11 cellular contexts compared by ENCODE assay signal in genomic region chr1:8061210-8061609, GRCh38. TPM values are rescaled to one million over a fixed set of nuclear protein-coding genes. Genes with fewer than 3 reads are reported as not detected.
DNase-seq lines count a peak whose midpoint lies in the region; ATAC-seq and TF ChIP-seq lines count a peak whose summit lies in the region.
"Had no signal": no experiment of that assay in that cellular context is flagged by ENCODE, and none has a peak within 500 bp of the region (broad histone marks: within the 10 kb centered on the region; RNA-seq: fewer than 3 reads in every experiment).

No MANE protein-coding gene starts in this region.

- H3K27ac Mint-ChIP-seq in MCF 10A (ENCODE audit: low read depth, unreplicated experiment): peak overlapping the region; percentile 88
- peak overlapping the region; percentile 74 for H3K27ac Mint-ChIP-seq in type B pancreatic cell
- H3K27ac Mint-ChIP-seq in activated T-cell treated with anti-CD3 and anti-CD28 coated beads, Interleukin-2, amount 50 U/mL, for 24 hours: no peak overlapping the region
- H3K27ac Mint-ChIP-seq: natural killer cell treated with Interleukin-12 subunit alpha and Interleukin-12 subunit beta and Interleukin-15 and Interleukin-18, amount 100 ng/mL, for 72 hours; stimulated activated naive CD8-positive, alpha-beta T cell treated with anti-CD3 and anti-CD28 coated beads, Interleukin-15, amount 100 ng/mL, for 72 hours had no signal

- CTCF ChIA-PET in MCF 10A (lab: Yijun Ruan, JAX): interaction anchor here (1.2 kb wide), 1 partner anchor 9 kb away, joined by 4 read pairs; no protein-coding TSS in a partner anchor

- H3K27me3 Mint-ChIP-seq in MCF 10A (ENCODE audit: insufficient read depth, unreplicated experiment) (no peaks in the 10 kb centered on the region), type B pancreatic cell (no peaks in the 10 kb centered on the region)
- H3K27me3 Mint-ChIP-seq in activated T-cell treated with anti-CD3 and anti-CD28 coated beads, Interleukin-2, amount 50 U/mL, for 24 hours: peaks cover 11% of the 10 kb centered on the region

- BruUV-seq in MCF 10A (replicated peaks; lab: Mats Ljungman, UMichigan): no TSS peak

- DNase-seq in HT1080 (ENCODE audit: low read depth): peak; percentile 93
- DNase-seq in MCF 10A (ENCODE audit: unreplicated experiment): peak; percentile 89
- DNase-seq in left colon: no peak
- DNase-seq in type B pancreatic cell (ENCODE audit: extremely low spot score, unreplicated experiment): no peak
- DNase-seq in activated T-cell treated with anti-CD3 and anti-CD28 coated beads, Interleukin-2, amount 50 U/mL, for 24 hours: no peak
- DNase-seq in stimulated activated CD4-positive, alpha-beta T cell treated with anti-CD3 and anti-CD28 coated beads, Interleukin-4, amount 100 ng/mL, for 4 hours: no peak
- DNase-seq in iPS-NIHi7 (ENCODE audit: extremely low spot score): no peak
- DNase-seq: anterior cingulate cortex; stimulated activated naive CD8-positive, alpha-beta T cell treated with anti-CD3 and anti-CD28 coated beads, Interleukin-15, amount 100 ng/mL, for 72 hours had no signal

- peak; percentile 93 for ATAC-seq in left colon
- no peak for ATAC-seq in HG03135 (IDR thresholded peaks at IDR 0.05; ENCODE audit: unreplicated experiment)
- ATAC-seq: natural killer cell treated with Interleukin-12 subunit alpha and Interleukin-12 subunit beta and Interleukin-15 and Interleukin-18, amount 100 ng/mL, for 72 hours; stimulated activated naive CD8-positive, alpha-beta T cell treated with anti-CD3 and anti-CD28 coated beads, Interleukin-15, amount 100 ng/mL, for 72 hours had no signal

- H3K4me1 Mint-ChIP-seq in MCF 10A (ENCODE audit: insufficient read depth, unreplicated experiment) (peaks cover 23% of the 10 kb centered on the region), type B pancreatic cell (ENCODE audit: unreplicated experiment) (peaks cover 18% of the 10 kb centered on the region)
- H3K4me1 Mint-ChIP-seq in activated T-cell treated with anti-CD3 and anti-CD28 coated beads, Interleukin-2, amount 50 U/mL, for 24 hours (ENCODE audit: low read depth): no peaks in the 10 kb centered on the region
- H3K4me1 Mint-ChIP-seq: stimulated activated naive CD8-positive, alpha-beta T cell treated with anti-CD3 and anti-CD28 coated beads, Interleukin-15, amount 100 ng/mL, for 72 hours had no signal

- TF ChIP-seq CTCF in MCF 10A (IDR thresholded peaks at IDR 0.05; ENCODE audit: unreplicated experiment): no peak
- no peak for TF ChIP-seq CTCF in type B pancreatic cell (conservative IDR thresholded peaks at IDR 0.05)

- intact Hi-C loops in MCF 10A (cut with micrococcal nuclease) (loop anchor here (2.0 kb wide), 1 partner anchor 36 kb away; no protein-coding TSS in a partner anchor), left colon (cut with DNase I, micrococcal nuclease) (no loop called here)

- H3K4me3 Mint-ChIP-seq in MCF 10A (ENCODE audit: unreplicated experiment) (no peak overlapping the region), type B pancreatic cell (no peak overlapping the region)
- H3K4me3 Mint-ChIP-seq in activated T-cell treated with anti-CD3 and anti-CD28 coated beads, Interleukin-2, amount 50 U/mL, for 24 hours: no peak overlapping the region
- H3K4me3 Mint-ChIP-seq: natural killer cell treated with Interleukin-12 subunit alpha and Interleukin-12 subunit beta and Interleukin-15 and Interleukin-18, amount 100 ng/mL, for 72 hours; stimulated activated naive CD8-positive, alpha-beta T cell treated with anti-CD3 and anti-CD28 coated beads, Interleukin-15, amount 100 ng/mL, for 72 hours had no signal

- POLR2A ChIA-PET in MCF 10A (lab: Yijun Ruan, JAX): interaction anchor here (0.6 to 2.4 kb wide), 12 partner anchors 10 to 105 kb away, joined by 3 to 15 read pairs (median 4); no protein-coding TSS in a partner anchor

- H3K36me3 Mint-ChIP-seq in MCF 10A (ENCODE audit: insufficient read depth, unreplicated experiment) (no peaks in the 10 kb centered on the region), type B pancreatic cell (peaks cover 3% of the 10 kb centered on the region)
- no peaks in the 10 kb centered on the region for H3K36me3 Mint-ChIP-seq in activated T-cell treated with anti-CD3 and anti-CD28 coated beads, Interleukin-2, amount 50 U/mL, for 24 hours (ENCODE audit: low read depth)
- H3K36me3 Mint-ChIP-seq: natural killer cell treated with Interleukin-12 subunit alpha and Interleukin-12 subunit beta and Interleukin-15 and Interleukin-18, amount 100 ng/mL, for 72 hours had no signal

- H3K9me3 Mint-ChIP-seq in MCF 10A (ENCODE audit: unreplicated experiment): no peaks in the 10 kb centered on the region
- peaks cover 7% of the 10 kb centered on the region for H3K9me3 Mint-ChIP-seq in type B pancreatic cell
- no peaks in the 10 kb centered on the region for H3K9me3 Mint-ChIP-seq in activated T-cell treated with anti-CD3 and anti-CD28 coated beads, Interleukin-2, amount 50 U/mL, for 24 hours
- H3K9me3 Mint-ChIP-seq: natural killer cell treated with Interleukin-12 subunit alpha and Interleukin-12 subunit beta and Interleukin-15 and Interleukin-18, amount 100 ng/mL, for 72 hours; stimulated activated naive CD8-positive, alpha-beta T cell treated with anti-CD3 and anti-CD28 coated beads, Interleukin-15, amount 100 ng/mL, for 72 hours had no signal

RNA-seq across cellular contexts. Expression of gene ERRFI1, which starts 35.1 kb away (rescaled TPM):
- total RNA-seq in HT1080 (2014; rRNA removed; shearing (Covaris generic)): 143 and 169 TPM in 2 replicates
- 293 and 378 TPM in 2 replicates for polyA plus RNA-seq in HT1080 (2015; cell fraction: cytosol; rRNA removed)
- polyA plus RNA-seq in HT1080 (2015; cell fraction: nucleus; rRNA removed): 266 and 294 TPM in 2 replicates
- total RNA-seq in MCF 10A (2022): 86.4 and 111 TPM in 2 replicates
- 10 to 100 TPM; 37.2 to 57.8 TPM for total RNA-seq in left colon
- 83.3 and 104 TPM in 2 replicates for total RNA-seq in type B pancreatic cell (ENCODE audit: low replicate concordance)

Comparison
In these comparisons a context has a peak if more than half of its experiments do, and no peak if none do; other contexts are left out.
1. DNase-seq: peak in HT1080 (single experiment) and MCF 10A (single experiment); none in left colon (0 of 2), type B pancreatic cell (single experiment), activated T-cell treated with anti-CD3 and anti-CD28 coated beads, Interleukin-2, amount 50 U/mL, for 24 hours (single experiment), stimulated activated CD4-positive, alpha-beta T cell treated with anti-CD3 and anti-CD28 coated beads, Interleukin-4, amount 100 ng/mL, for 4 hours (0 of 2) and iPS-NIHi7 (single experiment).